ENCODE assay signal across 1 cellular context in genomic region chr4:48017108-48017527, GRCh38.
TF ChIP-seq lines count a peak whose summit lies in the region.

No MANE protein-coding gene starts in this region.

TF ChIP-seq in IMR-90, 13 proteins besides CTCF, POLR2A, EP300 and RAD21:
- TF ChIP-seq USF2 (IDR thresholded peaks at IDR 0.05; ENCODE audit: low read depth, low read length) (no peak), CEBPB (IDR thresholded peaks at IDR 0.05; ENCODE audit: low read depth, low read length) (peak; percentile 36; the same call in 1 of the 2 replicates)
